Comparison of ENCODE assay signal across 1 cellular context in the genomic region with DNA sequence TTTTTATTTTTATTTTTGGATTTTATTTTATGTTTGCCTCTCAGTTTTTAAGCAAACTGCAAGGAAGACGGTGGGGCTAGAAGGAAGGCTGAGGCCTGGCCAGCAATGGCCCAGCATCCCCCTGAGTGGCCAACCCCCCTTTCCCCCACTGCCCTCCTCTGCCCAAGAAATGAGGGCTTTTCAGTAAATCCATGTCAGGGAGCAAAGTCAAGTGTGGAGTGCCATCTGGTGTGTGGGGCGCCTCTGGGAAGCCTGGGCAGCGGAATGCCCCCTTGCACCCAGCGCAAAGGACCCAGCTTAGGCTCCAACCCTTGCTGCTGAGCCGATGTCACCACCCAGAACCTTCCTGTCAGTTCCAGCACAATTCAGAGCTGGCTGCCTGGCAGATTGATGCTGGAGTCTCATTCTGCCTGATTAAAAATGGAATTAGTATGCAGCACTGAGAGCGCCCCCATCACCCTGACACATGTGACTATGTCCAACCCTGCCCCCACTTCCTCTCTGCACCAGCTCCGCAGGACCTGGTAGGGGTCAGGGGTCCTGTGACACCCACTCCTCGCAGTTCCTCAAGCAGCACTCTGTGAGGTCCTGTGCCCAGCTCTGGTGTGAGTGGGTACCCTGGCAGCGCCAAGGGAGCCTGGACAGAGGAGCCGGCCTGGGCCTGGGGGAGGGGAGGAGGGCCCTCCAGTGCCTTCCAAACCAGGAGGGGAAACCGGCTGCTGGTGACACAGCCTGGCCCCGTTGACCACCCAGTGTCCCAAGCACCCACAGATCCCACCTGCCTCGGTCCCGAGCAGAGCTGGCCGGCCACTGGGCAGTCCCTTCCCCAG.
TF ChIP-seq lines count a peak whose summit lies in the region.

No MANE protein-coding gene starts in this region.

TF ChIP-seq in H1, 55 proteins besides CTCF, POLR2A, EP300 and RAD21:
- TF ChIP-seq BACH1 (IDR thresholded peaks at IDR 0.05; ENCODE audit: low read length) (no peak), EZH2 (IDR thresholded peaks at IDR 0.05; ENCODE audit: low read depth, low read length, severe bottlenecking) (no peak), POLR2AphosphoS5 (IDR thresholded peaks at IDR 0.05; ENCODE audit: low read depth, low read length) (no peak), PHF8 (conservative IDR thresholded peaks at IDR 0.05; ENCODE audit: low read depth, low read length) (no peak), SAP30 (IDR thresholded peaks at IDR 0.05; ENCODE audit: insufficient read depth, insufficient replicate concordance, low read length) (no peak), EGR1 (IDR thresholded peaks at IDR 0.05; ENCODE audit: borderline replicate concordance, low read depth, low read length) (no peak)
- TF ChIP-seq, protein P1, sequence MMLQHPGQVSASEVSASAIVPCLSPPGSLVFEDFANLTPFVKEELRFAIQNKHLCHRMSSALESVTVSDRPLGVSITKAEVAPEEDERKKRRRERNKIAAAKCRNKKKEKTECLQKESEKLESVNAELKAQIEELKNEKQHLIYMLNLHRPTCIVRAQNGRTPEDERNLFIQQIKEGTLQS (IDR thresholded peaks at IDR 0.05; ENCODE audit: insufficient read depth, low read depth, low read length), result no peak
TF ChIP-seq in H1: peak in this region for 0.
